In genomic region chr12:93785262-93786010, GRCh38 we compare ENCODE assay signal across 8 cellular contexts.
DNase-seq lines count a peak whose midpoint lies in the region; ATAC-seq, FAIRE-seq and TF ChIP-seq lines count a peak whose summit lies in the region.

No MANE protein-coding gene starts in this region.

- intact Hi-C loops in HepG2 (cut with micrococcal nuclease; ENCODE audit: unreplicated experiment) = no loop called here

- POLR2A ChIA-PET in HepG2 (lab: Yijun Ruan, JAX) = no interaction called here

- in situ Hi-C loops in HepG2 (cut with HindIII; ENCODE audit: extremely low pct_ligation_motif_present, low pct_unique_long_range_greater_than_20kb) = no loop called here

- FAIRE-seq in bronchial epithelial cell (lab: Jason Lieb, UNC) (no peak), HepG2 (lab: Jason Lieb, UNC) (no peak)

- H3K4me2 ChIP-seq in HepG2 (ENCODE audit: low read depth, low read length) = peak overlapping the region; percentile 4; the same call in 1 of the 2 replicates

- DNase-seq in HFF-Myc (ENCODE audit: extremely low read depth, low read depth) (peak; percentile 91), bronchial epithelial cell (ENCODE audit: low read depth) (peak; percentile 94), HepG2 (ENCODE audit: low spot score) (peak; percentile 63), NCI-H146 treated with DMSO at 0.1 percent for 48 hours (lab: John Stamatoyannopoulos, UW; ENCODE audit: unreplicated experiment) (no peak), NCI-H1930 (lab: John Stamatoyannopoulos, UW) (no peak)
- no peak for DNase-seq in stimulated activated naive B cell treated with anti-CD40 and anti-IgM and Interleukin-4, amounts not matched to agents 10 μg/mL and 1 μg/mL and 100 μg/mL, for 72 hours

- H3K36me3 Mint-ChIP-seq in T-helper 1 cell treated with Interleukin-12 subunit alpha and Interleukin-12 subunit beta and Interleukin-4 antibody, amounts not matched to agents 30 μg/mL and 1 μg/mL, for 36 hours (ENCODE audit: low read depth) = peaks cover 19% of the 10 kb centered on the region
- peaks cover 7 to 13% of the 10 kb centered on the region in 2 donors for H3K36me3 Mint-ChIP-seq in stimulated activated naive B cell treated with anti-CD40 and anti-IgM and Interleukin-4, amounts not matched to agents 10 μg/mL and 1 μg/mL and 100 μg/mL, for 72 hours

- H3K9ac ChIP-seq in HepG2 (ENCODE audit: insufficient read depth, low read depth, low read length) = no peak overlapping the region

- H3K4me3 ChIP-seq in HFF-Myc (replicated peaks; ENCODE audit: low read depth, low read length) (no peak overlapping the region), bronchial epithelial cell (ENCODE audit: low read depth, low read length) (no peak overlapping the region), HepG2 (replicated peaks in 1 of 3; ENCODE audit: insufficient read depth in 1 of 3, low read depth in 2 of 3, low read length in 3 of 3) (no peak overlapping the region)

- no peaks in the 10 kb centered on the region for H3K36me3 ChIP-seq in bronchial epithelial cell (ENCODE audit: control insufficient read depth, insufficient read depth, low read length)
- H3K36me3 ChIP-seq in HepG2 (replicated peaks in 1 of 2; ENCODE audit: control insufficient read depth in 1 of 2, insufficient read depth in 2 of 2, low read length in 2 of 2) = no peaks in the 10 kb centered on the region

- no peaks in the 10 kb centered on the region for H3K79me2 ChIP-seq in HepG2 (ENCODE audit: insufficient read depth, low read length)

- peaks cover 9% of the 10 kb centered on the region for H3K9me3 Mint-ChIP-seq in T-helper 1 cell treated with Interleukin-12 subunit alpha and Interleukin-12 subunit beta and Interleukin-4 antibody, amounts not matched to agents 30 μg/mL and 1 μg/mL, for 36 hours
- H3K9me3 Mint-ChIP-seq in stimulated activated naive B cell treated with anti-CD40 and anti-IgM and Interleukin-4, amounts not matched to agents 10 μg/mL and 1 μg/mL and 100 μg/mL, for 72 hours = peaks cover 5 to 6% of the 10 kb centered on the region in 2 donors

- peak overlapping the region; percentile 45 for H3K4me3 Mint-ChIP-seq in T-helper 1 cell treated with Interleukin-12 subunit alpha and Interleukin-12 subunit beta and Interleukin-4 antibody, amounts not matched to agents 30 μg/mL and 1 μg/mL, for 36 hours
- H3K4me3 Mint-ChIP-seq in stimulated activated naive B cell treated with anti-CD40 and anti-IgM and Interleukin-4, amounts not matched to agents 10 μg/mL and 1 μg/mL and 100 μg/mL, for 72 hours = peak overlapping the region in 1 of 2 donors; percentile 50

- peaks cover 49% of the 10 kb centered on the region for H3K4me1 Mint-ChIP-seq in T-helper 1 cell treated with Interleukin-12 subunit alpha and Interleukin-12 subunit beta and Interleukin-4 antibody, amounts not matched to agents 30 μg/mL and 1 μg/mL, for 36 hours (ENCODE audit: low read depth)
- peaks cover 14 to 30% of the 10 kb centered on the region in 2 donors for H3K4me1 Mint-ChIP-seq in stimulated activated naive B cell treated with anti-CD40 and anti-IgM and Interleukin-4, amounts not matched to agents 10 μg/mL and 1 μg/mL and 100 μg/mL, for 72 hours

- TF ChIP-seq EP300 in HepG2 (IDR thresholded peaks at IDR 0.05; ENCODE audit: low read depth in 2 of 2, low read length in 2 of 2) = peak in 1 of 2 experiments; percentile 34; a peak in 1 of 4 replicates
- TF ChIP-seq EP300 in HepG2 (CRISPR knock-in tag; IDR thresholded peaks at IDR 0.05; ENCODE audit: borderline replicate concordance) = no peak

- H3K9me3 ChIP-seq in HepG2 (ENCODE audit: low read length) = no peaks in the 10 kb centered on the region

- no peak for TF ChIP-seq RAD21 in HepG2 (CRISPR knock-in tag; IDR thresholded peaks at IDR 0.05)

- H4K20me1 ChIP-seq in HepG2 (ENCODE audit: insufficient read depth, low read length) = no peaks in the 10 kb centered on the region

- no peak overlapping the region for H3K27ac ChIP-seq in HepG2 (ENCODE audit: extremely low read length, insufficient read depth, low read length)

- peaks cover 40% of the 10 kb centered on the region for H3K4me1 ChIP-seq in HepG2 (ENCODE audit: insufficient read depth, low read length)

- BruUV-seq in HepG2 (replicated peaks; lab: Mats Ljungman, UMichigan) = no TSS peak

- ATAC-seq in HepG2 (peak; percentile 96), HG03460 (IDR thresholded peaks at IDR 0.05; ENCODE audit: unreplicated experiment) (no peak)
- ATAC-seq in stimulated activated naive B cell treated with anti-CD40 and anti-IgM and Interleukin-4, amounts not matched to agents 10 μg/mL and 1 μg/mL and 100 μg/mL, for 72 hours (replicated peaks) = peak; percentile 81 to 92

- CTCF ChIA-PET in HepG2 (lab: Yijun Ruan, JAX; ENCODE audit: low intra/inter-chr PET ratio, low total read pairs) = no interaction called here

- TF ChIP-seq POLR2A in HepG2 (IDR thresholded peaks at IDR 0.05; ENCODE audit: insufficient read depth in 1 of 2, low read depth in 2 of 2, low read length in 2 of 2) = no peak

- H3K27ac Mint-ChIP-seq in T-helper 1 cell treated with Interleukin-12 subunit alpha and Interleukin-12 subunit beta and Interleukin-4 antibody, amounts not matched to agents 30 μg/mL and 1 μg/mL, for 36 hours = peak overlapping the region; percentile 78
- peak overlapping the region; percentile 71 for H3K27ac Mint-ChIP-seq in stimulated activated naive B cell treated with anti-CD40 and anti-IgM and Interleukin-4, amounts not matched to agents 10 μg/mL and 1 μg/mL and 100 μg/mL, for 72 hours

- 40% methylated on average over 8 of the region's 8 CpGs for WGBS in HepG2 (ENCODE audit: low lambda C conversion rate)

- H3K27me3 ChIP-seq in bronchial epithelial cell (ENCODE audit: control insufficient read depth, insufficient read depth, low read length) (no peaks in the 10 kb centered on the region), HepG2 (ENCODE audit: control insufficient read depth in 1 of 2, insufficient read depth in 2 of 2, low read length in 2 of 2) (no peaks in the 10 kb centered on the region)

- H2AFZ ChIP-seq in HepG2 (ENCODE audit: low read length) = no peak overlapping the region

- TF ChIP-seq CTCF in HFF-Myc (IDR thresholded peaks at IDR 0.05; ENCODE audit: low read depth, low read length, missing control alignments) (no peak), bronchial epithelial cell (IDR thresholded peaks at IDR 0.05; ENCODE audit: insufficient read depth, low read length, severe bottlenecking) (no peak), HepG2 (CRISPR knock-in tag; IDR thresholded peaks at IDR 0.05) (no peak)

- H3K27me3 Mint-ChIP-seq in T-helper 1 cell treated with Interleukin-12 subunit alpha and Interleukin-12 subunit beta and Interleukin-4 antibody, amounts not matched to agents 30 μg/mL and 1 μg/mL, for 36 hours (ENCODE audit: low read depth) = no peaks in the 10 kb centered on the region
- H3K27me3 Mint-ChIP-seq in stimulated activated naive B cell treated with anti-CD40 and anti-IgM and Interleukin-4, amounts not matched to agents 10 μg/mL and 1 μg/mL and 100 μg/mL, for 72 hours = no peaks in the 10 kb centered on the region

TF ChIP-seq in HepG2, 621 proteins besides CTCF, POLR2A, EP300 and RAD21 (continues in another document):
- 0 out of 2 replicates have a peak, but pooled peaks have one; percentile 15 for TF ChIP-seq SOX5 (CRISPR knock-in tag; IDR thresholded peaks at IDR 0.05; ENCODE audit: borderline replicate concordance)
- no peak for TF ChIP-seq MTA1 (CRISPR knock-in tag; IDR thresholded peaks at IDR 0.05; ENCODE audit: borderline replicate concordance)
- no peak for TF ChIP-seq ZNF256 (CRISPR knock-in tag; conservative IDR thresholded peaks at IDR 0.05)
- no peak for TF ChIP-seq MTA3 (CRISPR knock-in tag; IDR thresholded peaks at IDR 0.05)
- TF ChIP-seq FIP1L1 (IDR thresholded peaks at IDR 0.05; ENCODE audit: borderline replicate concordance, insufficient read depth, low read depth, low read length) = no peak
- no peak for TF ChIP-seq ZNF510 (CRISPR knock-in tag; IDR thresholded peaks at IDR 0.05; ENCODE audit: low read depth)

Comparison
In these comparisons a context has a peak if more than half of its experiments do, and no peak if none do; other contexts are left out.
1. DNase-seq: peak in HFF-Myc (single experiment), bronchial epithelial cell (single experiment) and HepG2 (single experiment); none in stimulated activated naive B cell treated with anti-CD40 and anti-IgM and Interleukin-4, amounts not matched to agents 10 μg/mL and 1 μg/mL and 100 μg/mL, for 72 hours (single experiment), NCI-H146 treated with DMSO at 0.1 percent for 48 hours (single experiment) and NCI-H1930 (0 of 2).